ENCODE assay signal across 8 cellular contexts in genomic region chrX:12971282-12972003, GRCh38. TPM values are rescaled to one million over a fixed set of nuclear protein-coding genes. Genes with fewer than 3 reads are reported as not detected.
A peak's percentile ranks its signal among the peaks of the same experiment; 100 is the strongest.
DNase-seq lines count a peak whose midpoint lies in the region; ATAC-seq and TF ChIP-seq lines count a peak whose summit lies in the region.

No MANE protein-coding gene starts in this region.

- DNase-seq in activated T-cell treated with anti-CD3 and anti-CD28 coated beads, Interleukin-2, amount 50 U/mL, for 24 hours = no peak
- DNase-seq in activated T-cell treated with anti-CD3 and anti-CD28 coated beads for 4 hours (no peak), lung (ENCODE audit: low spot score) (no peak), tibial nerve (ENCODE audit: low spot score in 2 of 2) (no peak), NCI-H2029 treated with DMSO at 0.1 percent for 48 hours (lab: John Stamatoyannopoulos, UW) (no peak), NCI-H2029 (lab: John Stamatoyannopoulos, UW) (no peak)
- no peak for DNase-seq in activated T-helper 2 cell treated with anti-CD3 and anti-CD28 coated beads, Interferon-gamma antibody, Interleukin-2, Interleukin-4, amounts not matched to agents 10 μg/mL and 5 μg/mL and 100 μg/mL, durations not matched to agents 14 hours and 24 hours and 36 hours (ENCODE audit: low spot score)

- TF ChIP-seq EP300 in tibial nerve (IDR thresholded peaks at IDR 0.05) = peak in 1 of 2 donors; percentile 6

- no peaks in the 10 kb centered on the region for H3K9me3 Mint-ChIP-seq in activated T-cell treated with anti-CD3 and anti-CD28 coated beads, Interleukin-2, amount 50 U/mL, for 24 hours
- no peaks in the 10 kb centered on the region for H3K9me3 Mint-ChIP-seq in activated T-helper 2 cell treated with anti-CD3 and anti-CD28 coated beads, Interferon-gamma antibody, Interleukin-2, Interleukin-4, amounts not matched to agents 10 μg/mL and 5 μg/mL and 100 μg/mL, durations not matched to agents 14 hours and 24 hours and 36 hours

- H3K4me3 ChIP-seq in lung (no peak overlapping the region), tibial nerve (peak overlapping the region in 2 of 4 donors; percentile 9 to 12)

- H3K27ac ChIP-seq in lung (ENCODE audit: low read depth in 1 of 2, low read length in 1 of 2) = peak overlapping the region; percentile 54 to 89
- H3K27ac ChIP-seq in tibial nerve = peak overlapping the region; percentile 74 to 97 (median 80)

- H3K27ac Mint-ChIP-seq in activated T-cell treated with anti-CD3 and anti-CD28 coated beads, Interleukin-2, amount 50 U/mL, for 24 hours = peak overlapping the region; percentile 96
- H3K27ac Mint-ChIP-seq in activated T-helper 2 cell treated with anti-CD3 and anti-CD28 coated beads, Interferon-gamma antibody, Interleukin-2, Interleukin-4, amounts not matched to agents 10 μg/mL and 5 μg/mL and 100 μg/mL, durations not matched to agents 14 hours and 24 hours and 36 hours = peak overlapping the region; percentile 90

- no peaks in the 10 kb centered on the region for H3K27me3 ChIP-seq in lung (ENCODE audit: control insufficient read depth, insufficient read depth)
- peaks cover 0 to 4% of the 10 kb centered on the region in 2 donors for H3K27me3 ChIP-seq in tibial nerve

- H3K4me1 Mint-ChIP-seq in activated T-cell treated with anti-CD3 and anti-CD28 coated beads, Interleukin-2, amount 50 U/mL, for 24 hours (ENCODE audit: low read depth) = peaks cover 59% of the 10 kb centered on the region
- peaks cover 40% of the 10 kb centered on the region for H3K4me1 Mint-ChIP-seq in activated T-helper 2 cell treated with anti-CD3 and anti-CD28 coated beads, Interferon-gamma antibody, Interleukin-2, Interleukin-4, amounts not matched to agents 10 μg/mL and 5 μg/mL and 100 μg/mL, durations not matched to agents 14 hours and 24 hours and 36 hours (ENCODE audit: low read depth)

- H3K36me3 ChIP-seq in lung (ENCODE audit: control insufficient read depth in 2 of 2, insufficient read depth in 2 of 2, low read length in 2 of 2) (no peaks in the 10 kb centered on the region), tibial nerve (no peaks in the 10 kb centered on the region)

- H3K9me3 ChIP-seq in lung (ENCODE audit: control insufficient read depth in 2 of 2, insufficient read depth in 1 of 2, low read length in 1 of 2) (peaks cover 0 to 5% of the 10 kb centered on the region in 2 donors), tibial nerve (no peaks in the 10 kb centered on the region)

- ATAC-seq in lung (ENCODE audit: insufficient read depth, low FRiP score) (no peak), GM21381 (IDR thresholded peaks at IDR 0.05; ENCODE audit: unreplicated experiment) (no peak)

- WGBS in lung, 2 donors = 63% methylated on average over 12 of the region's 12 CpGs
- 51 to 63% methylated on average over 12 of the region's 12 CpGs for whole genome bisulfite sequencing in tibial nerve, 2 donors

- peaks cover 82% of the 10 kb centered on the region for H3K27me3 Mint-ChIP-seq in activated T-cell treated with anti-CD3 and anti-CD28 coated beads, Interleukin-2, amount 50 U/mL, for 24 hours
- no peaks in the 10 kb centered on the region for H3K27me3 Mint-ChIP-seq in activated T-helper 2 cell treated with anti-CD3 and anti-CD28 coated beads, Interferon-gamma antibody, Interleukin-2, Interleukin-4, amounts not matched to agents 10 μg/mL and 5 μg/mL and 100 μg/mL, durations not matched to agents 14 hours and 24 hours and 36 hours (ENCODE audit: low read depth)

- TF ChIP-seq CTCF in lung (IDR thresholded peaks at IDR 0.05; ENCODE audit: control extremely low read depth, extremely low read depth) = no peak
- TF ChIP-seq CTCF in tibial nerve (IDR thresholded peaks at IDR 0.05) = no peak

- peaks cover 21% of the 10 kb centered on the region for H3K36me3 Mint-ChIP-seq in activated T-cell treated with anti-CD3 and anti-CD28 coated beads, Interleukin-2, amount 50 U/mL, for 24 hours (ENCODE audit: low read depth)
- H3K36me3 Mint-ChIP-seq in activated T-helper 2 cell treated with anti-CD3 and anti-CD28 coated beads, Interferon-gamma antibody, Interleukin-2, Interleukin-4, amounts not matched to agents 10 μg/mL and 5 μg/mL and 100 μg/mL, durations not matched to agents 14 hours and 24 hours and 36 hours (ENCODE audit: low read depth) = peaks cover 32% of the 10 kb centered on the region

- intact Hi-C loops in activated T-helper 2 cell treated with anti-CD3 and anti-CD28 coated beads, Interferon-gamma antibody, Interleukin-2, Interleukin-4, amounts not matched to agents 10 μg/mL and 5 μg/mL and 100 μg/mL, durations not matched to agents 14 hours and 24 hours and 36 hours (cut with micrococcal nuclease) = no loop called here

- H3K4me1 ChIP-seq in lung (ENCODE audit: control insufficient read depth in 2 of 2, insufficient read depth in 2 of 2, low read length in 2 of 2) (peaks cover 0 to 7% of the 10 kb centered on the region in 2 donors), tibial nerve (peaks cover 0 to 19% (median 2%) of the 10 kb centered on the region in 4 donors)

- no peak for TF ChIP-seq POLR2A in tibial nerve (IDR thresholded peaks at IDR 0.05)

- H3K4me3 Mint-ChIP-seq in activated T-cell treated with anti-CD3 and anti-CD28 coated beads, Interleukin-2, amount 50 U/mL, for 24 hours = peak overlapping the region; percentile 80
- H3K4me3 Mint-ChIP-seq in activated T-helper 2 cell treated with anti-CD3 and anti-CD28 coated beads, Interferon-gamma antibody, Interleukin-2, Interleukin-4, amounts not matched to agents 10 μg/mL and 5 μg/mL and 100 μg/mL, durations not matched to agents 14 hours and 24 hours and 36 hours (ENCODE audit: low read depth) = peak overlapping the region; percentile 91

RNA-seq across cellular contexts. Expression of gene TMSB4X, which starts 3.5 kb away (rescaled TPM):
- 7,759 and 7,983 TPM in 2 replicates for total RNA-seq in activated T-helper 2 cell treated with anti-CD3 and anti-CD28 coated beads, Interferon-gamma antibody, Interleukin-2, Interleukin-4, amounts not matched to agents 10 μg/mL and 5 μg/mL and 100 μg/mL, durations not matched to agents 14 hours and 24 hours and 36 hours
- 1,000 to 10,000 TPM; 4,686 to 8,614 TPM for total RNA-seq in lung
- 1,000 to 10,000 TPM; 7,790 to 9,527 TPM for polyA plus RNA-seq in lung
- total RNA-seq in tibial nerve = 1,000 to 10,000 TPM; 3,029 to 4,490 (median 3,421) TPM
